Comparison of ENCODE assay signal across 1 cellular context in genomic region chr14:35353409-35354172, GRCh38.
TF ChIP-seq lines count a peak whose summit lies in the region.

No MANE protein-coding gene starts in this region.

TF ChIP-seq in HepG2, 621 proteins besides CTCF, POLR2A, EP300 and RAD21 (continues in another document):
- TF ChIP-seq ZNF607 (CRISPR knock-in tag; IDR thresholded peaks at IDR 0.05; ENCODE audit: borderline replicate concordance) (no peak; the same call in 1 of the 2 replicates), ZNF790 (CRISPR knock-in tag; IDR thresholded peaks at IDR 0.05; ENCODE audit: borderline replicate concordance) (no peak), MZF1 (CRISPR knock-in tag; IDR thresholded peaks at IDR 0.05; ENCODE audit: borderline replicate concordance) (peak; percentile 93; the same call in 1 of the 2 replicates), TBL1XR1 (IDR thresholded peaks at IDR 0.05; ENCODE audit: borderline replicate concordance, low read length, partially characterized antibody) (no peak), ZNF513 (CRISPR knock-in tag; conservative IDR thresholded peaks at IDR 0.05) (no peak), PHF20 (CRISPR knock-in tag; IDR thresholded peaks at IDR 0.05) (no peak), HNRNPUL1 (IDR thresholded peaks at IDR 0.05; ENCODE audit: low read depth, low read length) (no peak), RFXAP (CRISPR knock-in tag; IDR thresholded peaks at IDR 0.05; ENCODE audit: borderline replicate concordance) (no peak), HOXA9 (CRISPR knock-in tag; IDR thresholded peaks at IDR 0.05; ENCODE audit: borderline replicate concordance) (no peak), MIXL1 (CRISPR knock-in tag; IDR thresholded peaks at IDR 0.05) (peak; percentile 79), ZNF768 (CRISPR knock-in tag; IDR thresholded peaks at IDR 0.05) (no peak; the same call in 1 of the 2 replicates), FOSL2 (CRISPR knock-in tag; IDR thresholded peaks at IDR 0.05) (peak; percentile 67), HBP1 (CRISPR knock-in tag; IDR thresholded peaks at IDR 0.05; ENCODE audit: low read depth) (no peak), TBX3 (IDR thresholded peaks at IDR 0.05; ENCODE audit: borderline replicate concordance) (no peak), ZNF788 (CRISPR knock-in tag; IDR thresholded peaks at IDR 0.05; ENCODE audit: borderline replicate concordance) (peak; percentile 38; the same call in 1 of the 2 replicates), ZNF792 (CRISPR knock-in tag; IDR thresholded peaks at IDR 0.05) (peak; percentile 53; the same call in 1 of the 2 replicates), HDAC1 (CRISPR knock-in tag; IDR thresholded peaks at IDR 0.05) (no peak; the same call in 1 of the 2 replicates), HNRNPLL (IDR thresholded peaks at IDR 0.05; ENCODE audit: low read depth, low read length, poor library complexity, severe bottlenecking) (no peak), ZNF670 (CRISPR knock-in tag; IDR thresholded peaks at IDR 0.05; ENCODE audit: borderline replicate concordance) (no peak), CC2D1A (CRISPR knock-in tag; IDR thresholded peaks at IDR 0.05) (no peak), ZFP36 (IDR thresholded peaks at IDR 0.05; ENCODE audit: borderline replicate concordance, low read depth, low read length, partially characterized antibody) (no peak), TAF1 (CRISPR knock-in tag; IDR thresholded peaks at IDR 0.05) (no peak), FOXA1 (IDR thresholded peaks at IDR 0.05) (no peak), FOXA1 (CRISPR knock-in tag; IDR thresholded peaks at IDR 0.05) (peak; percentile 80), DRAP1 (CRISPR knock-in tag; IDR thresholded peaks at IDR 0.05) (no peak), ZBTB1 (CRISPR knock-in tag; IDR thresholded peaks at IDR 0.05; ENCODE audit: borderline replicate concordance) (no peak), MIER3 (CRISPR knock-in tag; IDR thresholded peaks at IDR 0.05; ENCODE audit: borderline replicate concordance) (peak; percentile 80), ARID5B (CRISPR knock-in tag; IDR thresholded peaks at IDR 0.05) (peak; percentile 84), HNF1B (CRISPR knock-in tag; IDR thresholded peaks at IDR 0.05) (0 out of 2 replicates have a peak, but pooled peaks have one; percentile 52)
- TF ChIP-seq, protein P1, sequence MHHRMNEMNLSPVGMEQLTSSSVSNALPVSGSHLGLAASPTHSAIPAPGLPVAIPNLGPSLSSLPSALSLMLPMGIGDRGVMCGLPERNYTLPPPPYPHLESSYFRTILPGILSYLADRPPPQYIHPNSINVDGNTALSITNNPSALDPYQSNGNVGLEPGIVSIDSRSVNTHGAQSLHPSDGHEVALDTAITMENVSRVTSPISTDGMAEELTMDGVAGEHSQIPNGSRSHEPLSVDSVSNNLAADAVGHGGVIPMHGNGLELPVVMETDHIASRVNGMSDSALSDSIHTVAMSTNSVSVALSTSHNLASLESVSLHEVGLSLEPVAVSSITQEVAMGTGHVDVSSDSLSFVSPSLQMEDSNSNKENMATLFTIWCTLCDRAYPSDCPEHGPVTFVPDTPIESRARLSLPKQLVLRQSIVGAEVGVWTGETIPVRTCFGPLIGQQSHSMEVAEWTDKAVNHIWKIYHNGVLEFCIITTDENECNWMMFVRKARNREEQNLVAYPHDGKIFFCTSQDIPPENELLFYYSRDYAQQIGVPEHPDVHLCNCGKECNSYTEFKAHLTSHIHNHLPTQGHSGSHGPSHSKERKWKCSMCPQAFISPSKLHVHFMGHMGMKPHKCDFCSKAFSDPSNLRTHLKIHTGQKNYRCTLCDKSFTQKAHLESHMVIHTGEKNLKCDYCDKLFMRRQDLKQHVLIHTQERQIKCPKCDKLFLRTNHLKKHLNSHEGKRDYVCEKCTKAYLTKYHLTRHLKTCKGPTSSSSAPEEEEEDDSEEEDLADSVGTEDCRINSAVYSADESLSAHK (CRISPR knock-in tag; IDR thresholded peaks at IDR 0.05; ENCODE audit: borderline replicate concordance) = no peak
- TF ChIP-seq, protein P2, sequence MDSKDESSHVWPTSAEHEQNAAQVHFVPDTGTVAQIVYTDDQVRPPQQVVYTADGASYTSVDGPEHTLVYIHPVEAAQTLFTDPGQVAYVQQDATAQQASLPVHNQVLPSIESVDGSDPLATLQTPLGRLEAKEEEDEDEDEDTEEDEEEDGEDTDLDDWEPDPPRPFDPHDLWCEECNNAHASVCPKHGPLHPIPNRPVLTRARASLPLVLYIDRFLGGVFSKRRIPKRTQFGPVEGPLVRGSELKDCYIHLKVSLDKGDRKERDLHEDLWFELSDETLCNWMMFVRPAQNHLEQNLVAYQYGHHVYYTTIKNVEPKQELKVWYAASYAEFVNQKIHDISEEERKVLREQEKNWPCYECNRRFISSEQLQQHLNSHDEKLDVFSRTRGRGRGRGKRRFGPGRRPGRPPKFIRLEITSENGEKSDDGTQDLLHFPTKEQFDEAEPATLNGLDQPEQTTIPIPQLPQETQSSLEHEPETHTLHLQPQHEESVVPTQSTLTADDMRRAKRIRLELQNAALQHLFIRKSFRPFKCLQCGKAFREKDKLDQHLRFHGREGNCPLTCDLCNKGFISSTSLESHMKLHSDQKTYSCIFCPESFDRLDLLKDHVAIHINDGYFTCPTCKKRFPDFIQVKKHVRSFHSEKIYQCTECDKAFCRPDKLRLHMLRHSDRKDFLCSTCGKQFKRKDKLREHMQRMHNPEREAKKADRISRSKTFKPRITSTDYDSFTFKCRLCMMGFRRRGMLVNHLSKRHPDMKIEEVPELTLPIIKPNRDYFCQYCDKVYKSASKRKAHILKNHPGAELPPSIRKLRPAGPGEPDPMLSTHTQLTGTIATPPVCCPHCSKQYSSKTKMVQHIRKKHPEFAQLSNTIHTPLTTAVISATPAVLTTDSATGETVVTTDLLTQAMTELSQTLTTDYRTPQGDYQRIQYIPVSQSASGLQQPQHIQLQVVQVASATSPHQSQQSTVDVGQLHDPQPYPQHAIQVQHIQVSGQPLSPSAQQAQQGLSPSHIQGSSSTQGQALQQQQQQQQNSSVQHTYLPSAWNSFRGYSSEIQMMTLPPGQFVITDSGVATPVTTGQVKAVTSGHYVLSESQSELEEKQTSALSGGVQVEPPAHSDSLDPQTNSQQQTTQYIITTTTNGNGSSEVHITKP (CRISPR knock-in tag; IDR thresholded peaks at IDR 0.05; ENCODE audit: low read depth) = no peak; the same call in 1 of the 2 replicates
- TF ChIP-seq, protein P3, sequence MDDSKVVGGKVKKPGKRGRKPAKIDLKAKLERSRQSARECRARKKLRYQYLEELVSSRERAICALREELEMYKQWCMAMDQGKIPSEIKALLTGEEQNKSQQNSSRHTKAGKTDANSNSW (CRISPR knock-in tag; IDR thresholded peaks at IDR 0.05; ENCODE audit: borderline replicate concordance) = no peak
- TF ChIP-seq, protein P4, sequence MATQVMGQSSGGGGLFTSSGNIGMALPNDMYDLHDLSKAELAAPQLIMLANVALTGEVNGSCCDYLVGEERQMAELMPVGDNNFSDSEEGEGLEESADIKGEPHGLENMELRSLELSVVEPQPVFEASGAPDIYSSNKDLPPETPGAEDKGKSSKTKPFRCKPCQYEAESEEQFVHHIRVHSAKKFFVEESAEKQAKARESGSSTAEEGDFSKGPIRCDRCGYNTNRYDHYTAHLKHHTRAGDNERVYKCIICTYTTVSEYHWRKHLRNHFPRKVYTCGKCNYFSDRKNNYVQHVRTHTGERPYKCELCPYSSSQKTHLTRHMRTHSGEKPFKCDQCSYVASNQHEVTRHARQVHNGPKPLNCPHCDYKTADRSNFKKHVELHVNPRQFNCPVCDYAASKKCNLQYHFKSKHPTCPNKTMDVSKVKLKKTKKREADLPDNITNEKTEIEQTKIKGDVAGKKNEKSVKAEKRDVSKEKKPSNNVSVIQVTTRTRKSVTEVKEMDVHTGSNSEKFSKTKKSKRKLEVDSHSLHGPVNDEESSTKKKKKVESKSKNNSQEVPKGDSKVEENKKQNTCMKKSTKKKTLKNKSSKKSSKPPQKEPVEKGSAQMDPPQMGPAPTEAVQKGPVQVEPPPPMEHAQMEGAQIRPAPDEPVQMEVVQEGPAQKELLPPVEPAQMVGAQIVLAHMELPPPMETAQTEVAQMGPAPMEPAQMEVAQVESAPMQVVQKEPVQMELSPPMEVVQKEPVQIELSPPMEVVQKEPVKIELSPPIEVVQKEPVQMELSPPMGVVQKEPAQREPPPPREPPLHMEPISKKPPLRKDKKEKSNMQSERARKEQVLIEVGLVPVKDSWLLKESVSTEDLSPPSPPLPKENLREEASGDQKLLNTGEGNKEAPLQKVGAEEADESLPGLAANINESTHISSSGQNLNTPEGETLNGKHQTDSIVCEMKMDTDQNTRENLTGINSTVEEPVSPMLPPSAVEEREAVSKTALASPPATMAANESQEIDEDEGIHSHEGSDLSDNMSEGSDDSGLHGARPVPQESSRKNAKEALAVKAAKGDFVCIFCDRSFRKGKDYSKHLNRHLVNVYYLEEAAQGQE (IDR thresholded peaks at IDR 0.05; ENCODE audit: borderline replicate concordance in 1 of 2, low read depth in 1 of 2, low read length in 2 of 2) = no peak
- TF ChIP-seq, protein P5, sequence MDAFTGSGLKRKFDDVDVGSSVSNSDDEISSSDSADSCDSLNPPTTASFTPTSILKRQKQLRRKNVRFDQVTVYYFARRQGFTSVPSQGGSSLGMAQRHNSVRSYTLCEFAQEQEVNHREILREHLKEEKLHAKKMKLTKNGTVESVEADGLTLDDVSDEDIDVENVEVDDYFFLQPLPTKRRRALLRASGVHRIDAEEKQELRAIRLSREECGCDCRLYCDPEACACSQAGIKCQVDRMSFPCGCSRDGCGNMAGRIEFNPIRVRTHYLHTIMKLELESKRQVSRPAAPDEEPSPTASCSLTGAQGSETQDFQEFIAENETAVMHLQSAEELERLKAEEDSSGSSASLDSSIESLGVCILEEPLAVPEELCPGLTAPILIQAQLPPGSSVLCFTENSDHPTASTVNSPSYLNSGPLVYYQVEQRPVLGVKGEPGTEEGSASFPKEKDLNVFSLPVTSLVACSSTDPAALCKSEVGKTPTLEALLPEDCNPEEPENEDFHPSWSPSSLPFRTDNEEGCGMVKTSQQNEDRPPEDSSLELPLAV (CRISPR knock-in tag; conservative IDR thresholded peaks at IDR 0.05; ENCODE audit: low read depth) = no peak
